In the genomic region with DNA sequence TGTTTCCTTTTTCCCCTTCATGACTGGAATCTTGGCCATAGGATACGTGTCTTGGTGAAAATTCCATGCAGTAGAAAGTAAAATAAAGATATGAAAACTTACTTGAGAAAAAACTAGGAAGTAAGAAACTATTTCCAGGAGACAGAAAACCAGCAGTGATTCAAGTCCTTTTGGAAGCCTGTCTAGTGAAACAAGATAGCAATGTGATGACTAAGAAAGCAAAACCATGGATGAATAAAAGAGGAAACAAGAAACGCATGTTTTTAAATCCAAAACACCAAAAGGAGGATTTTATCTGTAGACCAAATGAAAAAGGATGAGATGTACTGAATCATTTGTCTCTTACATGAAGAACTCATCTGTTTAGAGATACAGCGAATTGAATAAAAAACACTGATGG, we compare ENCODE assay signal across 20 cellular contexts.
A peak's percentile ranks its signal among the peaks of the same experiment; 100 is the strongest.
DNase-seq lines count a peak whose midpoint lies in the region; ATAC-seq and TF ChIP-seq lines count a peak whose summit lies in the region.
"Had no signal": no experiment of that assay in that cellular context is flagged by ENCODE, and none has a peak within 500 bp of the region (broad histone marks: within the 10 kb centered on the region; RNA-seq: fewer than 3 reads in every experiment).

No MANE protein-coding gene starts in this region.

- in situ Hi-C loops in astrocyte of the cerebellum (cut with HindIII; ENCODE audit: low sequenced_read_pairs) = no loop called here

- no peak overlapping the region for H3K4me3 Mint-ChIP-seq in T-helper 17 cell
- H3K4me3 Mint-ChIP-seq: GM23338, IgD-negative memory B cell had no signal

- no peak for TF ChIP-seq CTCF in astrocyte of the cerebellum (IDR thresholded peaks at IDR 0.05; ENCODE audit: low read depth, low read length, missing control alignments)

- no peaks in the 10 kb centered on the region for H3K27me3 Mint-ChIP-seq in T-helper 17 cell
- H3K27me3 Mint-ChIP-seq: IgD-negative memory B cell had no signal

- no peak overlapping the region for H3K27ac Mint-ChIP-seq in T-helper 17 cell
- H3K27ac Mint-ChIP-seq: GM23338, IgD-negative memory B cell had no signal

- ATAC-seq in T-helper 17 cell (no peak), HG03460 (IDR thresholded peaks at IDR 0.05; ENCODE audit: unreplicated experiment) (no peak)
- ATAC-seq: GM12878, GM23338 had no signal

- no peaks in the 10 kb centered on the region for H3K36me3 Mint-ChIP-seq in T-helper 17 cell (ENCODE audit: low read depth)

- no peaks in the 10 kb centered on the region for H3K9me3 ChIP-seq in T-helper 17 cell (ENCODE audit: control insufficient read depth, low read length, poor library complexity, severe bottlenecking)

- no peaks in the 10 kb centered on the region for H3K4me1 Mint-ChIP-seq in T-helper 17 cell
- H3K4me1 Mint-ChIP-seq: GM23338, IgD-negative memory B cell had no signal

- no peak overlapping the region for H3K4me3 ChIP-seq in astrocyte of the cerebellum (ENCODE audit: low read depth, low read length)
- H3K4me3 ChIP-seq: GM12878, GM23338, SK-N-MC had no signal

- DNase-seq in EH (ENCODE audit: low read depth) = peak; percentile 7
- peak; percentile 45 for DNase-seq in HT1080 (ENCODE audit: low read depth)
- peak; percentile 0 for DNase-seq in astrocyte of the cerebellum (ENCODE audit: low read depth)
- peak; percentile 0 for DNase-seq in iris pigment epithelial cell (ENCODE audit: low read depth)
- DNase-seq in activated gamma-delta T cell treated with Interleukin-2 at 50 U/mL for 16 hours = no peak
- DNase-seq in T-helper 17 cell = no peak
- DNase-seq in NCI-H2029 treated with DMSO at 0.1 percent for 48 hours (lab: John Stamatoyannopoulos, UW) = no peak
- DNase-seq: 8988T; HCEC 1CT; Karpas-422; MM.1S; NCI-H1092 treated with DMSO at 0.1 percent for 48 hours; NCI-H2081 treated with DMSO at 0.1 percent for 48 hours; NK-92 treated with Interleukin-12 subunit alpha and Interleukin-12 subunit beta, amount 100 ng/mL, for 24 hours; SHP77 had no signal

Comparison
In these comparisons a context has a peak if more than half of its experiments do, and no peak if none do; other contexts are left out.
1. DNase-seq: peak in EH (single experiment), HT1080 (single experiment), astrocyte of the cerebellum (single experiment) and iris pigment epithelial cell (single experiment); none in activated gamma-delta T cell treated with Interleukin-2 at 50 U/mL for 16 hours (single experiment), T-helper 17 cell (0 of 3) and NCI-H2029 treated with DMSO at 0.1 percent for 48 hours (single experiment).